ENCODE assay signal across 1 cellular context in genomic region chr11:655036-655726, GRCh38.
A peak's percentile ranks its signal among the peaks of the same experiment; 100 is the strongest.
TF ChIP-seq lines count a peak whose summit lies in the region.

No MANE protein-coding gene starts in this region.

TF ChIP-seq in HepG2, 621 proteins besides CTCF, POLR2A, EP300 and RAD21 (continued from another document and continues in another):
- TF ChIP-seq POGK (CRISPR knock-in tag; conservative IDR thresholded peaks at IDR 0.05) (no peak), SNAI1 (CRISPR knock-in tag; IDR thresholded peaks at IDR 0.05; ENCODE audit: borderline replicate concordance) (0 out of 2 replicates have a peak, but pooled peaks have one; percentile 69), ELF1 (CRISPR knock-in tag; IDR thresholded peaks at IDR 0.05) (no peak), RELA (CRISPR knock-in tag; IDR thresholded peaks at IDR 0.05) (no peak), MIER3 (CRISPR knock-in tag; IDR thresholded peaks at IDR 0.05; ENCODE audit: borderline replicate concordance) (no peak), GLMP (CRISPR knock-in tag; IDR thresholded peaks at IDR 0.05; ENCODE audit: borderline replicate concordance) (no peak), HNF4G (IDR thresholded peaks at IDR 0.05; ENCODE audit: borderline replicate concordance, low read depth, low read length) (no peak), HNF4G (CRISPR knock-in tag; IDR thresholded peaks at IDR 0.05; ENCODE audit: borderline replicate concordance, low read depth) (no peak), ZNF619 (CRISPR knock-in tag; IDR thresholded peaks at IDR 0.05) (no peak), TAF15 (IDR thresholded peaks at IDR 0.05; ENCODE audit: low read depth, low read length, poor library complexity, severe bottlenecking) (no peak), AGO2 (optimal IDR thresholded peaks at IDR 0.05; ENCODE audit: low read depth, low read length) (peak; percentile 43), ZNF12 (CRISPR knock-in tag; IDR thresholded peaks at IDR 0.05) (0 out of 2 replicates have a peak, but pooled peaks have one; percentile 36), ADNP (CRISPR knock-in tag; IDR thresholded peaks at IDR 0.05) (no peak), NR2F2 (IDR thresholded peaks at IDR 0.05; ENCODE audit: borderline replicate concordance, low read depth) (no peak), KDM2A (CRISPR knock-in tag; IDR thresholded peaks at IDR 0.05; ENCODE audit: borderline replicate concordance, low read depth) (peak; percentile 46; the same call in 1 of the 2 replicates), ZSCAN21 (CRISPR knock-in tag; IDR thresholded peaks at IDR 0.05; ENCODE audit: borderline replicate concordance) (peak; percentile 21; the same call in 1 of the 2 replicates), BORCS8-MEF2B (CRISPR knock-in tag; IDR thresholded peaks at IDR 0.05) (0 out of 2 replicates have a peak, but pooled peaks have one; percentile 34), ZFP90 (CRISPR knock-in tag; IDR thresholded peaks at IDR 0.05; ENCODE audit: borderline replicate concordance) (no peak), ZNF160 (CRISPR knock-in tag; IDR thresholded peaks at IDR 0.05) (no peak), ZBTB26 (CRISPR knock-in tag; IDR thresholded peaks at IDR 0.05; ENCODE audit: borderline replicate concordance) (no peak), USF2 (IDR thresholded peaks at IDR 0.05; ENCODE audit: low read depth, low read length) (no peak), USF2 (CRISPR knock-in tag; IDR thresholded peaks at IDR 0.05; ENCODE audit: borderline replicate concordance) (no peak), ZSCAN31 (CRISPR knock-in tag; IDR thresholded peaks at IDR 0.05; ENCODE audit: low read depth) (no peak), JUN (CRISPR knock-in tag; IDR thresholded peaks at IDR 0.05) (no peak), MAFK (conservative IDR thresholded peaks at IDR 0.05 in 1 of 2, IDR thresholded peaks at IDR 0.05 in 1 of 2; ENCODE audit: low read length in 2 of 2) (no peak), MED1 (CRISPR knock-in tag; IDR thresholded peaks at IDR 0.05) (peak; percentile 66), GMEB1 (CRISPR knock-in tag; IDR thresholded peaks at IDR 0.05; ENCODE audit: borderline replicate concordance) (no peak), ZNF703 (CRISPR knock-in tag; IDR thresholded peaks at IDR 0.05; ENCODE audit: borderline replicate concordance) (no peak), ZNF275 (CRISPR knock-in tag; IDR thresholded peaks at IDR 0.05; ENCODE audit: borderline replicate concordance) (no peak), SRSF1 (optimal IDR thresholded peaks at IDR 0.05; ENCODE audit: low read depth, low read length) (no peak), ZFP62 (CRISPR knock-in tag; IDR thresholded peaks at IDR 0.05) (no peak), PHF21A (CRISPR knock-in tag; IDR thresholded peaks at IDR 0.05) (0 out of 2 replicates have a peak, but pooled peaks have one; percentile 22), MXD4 (CRISPR knock-in tag; IDR thresholded peaks at IDR 0.05) (peak; percentile 71; the same call in 1 of the 2 replicates), GZF1 (CRISPR knock-in tag; IDR thresholded peaks at IDR 0.05) (no peak), ZNF513 (CRISPR knock-in tag; conservative IDR thresholded peaks at IDR 0.05) (no peak), KMT2A (CRISPR knock-in tag; IDR thresholded peaks at IDR 0.05) (0 out of 2 replicates have a peak, but pooled peaks have one; percentile 24)
- TF ChIP-seq, protein P1, sequence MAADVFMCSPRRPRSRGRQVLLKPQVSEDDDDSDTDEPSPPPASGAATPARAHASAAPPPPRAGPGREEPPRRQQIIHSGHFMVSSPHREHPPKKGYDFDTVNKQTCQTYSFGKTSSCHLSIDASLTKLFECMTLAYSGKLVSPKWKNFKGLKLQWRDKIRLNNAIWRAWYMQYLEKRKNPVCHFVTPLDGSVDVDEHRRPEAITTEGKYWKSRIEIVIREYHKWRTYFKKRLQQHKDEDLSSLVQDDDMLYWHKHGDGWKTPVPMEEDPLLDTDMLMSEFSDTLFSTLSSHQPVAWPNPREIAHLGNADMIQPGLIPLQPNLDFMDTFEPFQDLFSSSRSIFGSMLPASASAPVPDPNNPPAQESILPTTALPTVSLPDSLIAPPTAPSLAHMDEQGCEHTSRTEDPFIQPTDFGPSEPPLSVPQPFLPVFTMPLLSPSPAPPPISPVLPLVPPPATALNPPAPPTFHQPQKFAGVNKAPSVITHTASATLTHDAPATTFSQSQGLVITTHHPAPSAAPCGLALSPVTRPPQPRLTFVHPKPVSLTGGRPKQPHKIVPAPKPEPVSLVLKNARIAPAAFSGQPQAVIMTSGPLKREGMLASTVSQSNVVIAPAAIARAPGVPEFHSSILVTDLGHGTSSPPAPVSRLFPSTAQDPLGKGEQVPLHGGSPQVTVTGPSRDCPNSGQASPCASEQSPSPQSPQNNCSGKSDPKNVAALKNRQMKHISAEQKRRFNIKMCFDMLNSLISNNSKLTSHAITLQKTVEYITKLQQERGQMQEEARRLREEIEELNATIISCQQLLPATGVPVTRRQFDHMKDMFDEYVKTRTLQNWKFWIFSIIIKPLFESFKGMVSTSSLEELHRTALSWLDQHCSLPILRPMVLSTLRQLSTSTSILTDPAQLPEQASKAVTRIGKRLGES (CRISPR knock-in tag; IDR thresholded peaks at IDR 0.05; ENCODE audit: borderline replicate concordance), result no peak
- TF ChIP-seq, protein P2, sequence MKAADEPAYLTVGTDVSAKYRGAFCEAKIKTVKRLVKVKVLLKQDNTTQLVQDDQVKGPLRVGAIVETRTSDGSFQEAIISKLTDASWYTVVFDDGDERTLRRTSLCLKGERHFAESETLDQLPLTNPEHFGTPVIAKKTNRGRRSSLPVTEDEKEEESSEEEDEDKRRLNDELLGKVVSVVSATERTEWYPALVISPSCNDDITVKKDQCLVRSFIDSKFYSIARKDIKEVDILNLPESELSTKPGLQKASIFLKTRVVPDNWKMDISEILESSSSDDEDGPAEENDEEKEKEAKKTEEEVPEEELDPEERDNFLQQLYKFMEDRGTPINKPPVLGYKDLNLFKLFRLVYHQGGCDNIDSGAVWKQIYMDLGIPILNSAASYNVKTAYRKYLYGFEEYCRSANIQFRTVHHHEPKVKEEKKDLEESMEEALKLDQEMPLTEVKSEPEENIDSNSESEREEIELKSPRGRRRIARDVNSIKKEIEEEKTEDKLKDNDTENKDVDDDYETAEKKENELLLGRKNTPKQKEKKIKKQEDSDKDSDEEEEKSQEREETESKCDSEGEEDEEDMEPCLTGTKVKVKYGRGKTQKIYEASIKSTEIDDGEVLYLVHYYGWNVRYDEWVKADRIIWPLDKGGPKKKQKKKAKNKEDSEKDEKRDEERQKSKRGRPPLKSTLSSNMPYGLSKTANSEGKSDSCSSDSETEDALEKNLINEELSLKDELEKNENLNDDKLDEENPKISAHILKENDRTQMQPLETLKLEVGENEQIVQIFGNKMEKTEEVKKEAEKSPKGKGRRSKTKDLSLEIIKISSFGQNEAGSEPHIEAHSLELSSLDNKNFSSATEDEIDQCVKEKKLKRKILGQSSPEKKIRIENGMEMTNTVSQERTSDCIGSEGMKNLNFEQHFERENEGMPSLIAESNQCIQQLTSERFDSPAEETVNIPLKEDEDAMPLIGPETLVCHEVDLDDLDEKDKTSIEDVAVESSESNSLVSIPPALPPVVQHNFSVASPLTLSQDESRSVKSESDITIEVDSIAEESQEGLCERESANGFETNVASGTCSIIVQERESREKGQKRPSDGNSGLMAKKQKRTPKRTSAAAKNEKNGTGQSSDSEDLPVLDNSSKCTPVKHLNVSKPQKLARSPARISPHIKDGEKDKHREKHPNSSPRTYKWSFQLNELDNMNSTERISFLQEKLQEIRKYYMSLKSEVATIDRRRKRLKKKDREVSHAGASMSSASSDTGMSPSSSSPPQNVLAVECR (CRISPR knock-in tag; IDR thresholded peaks at IDR 0.05; ENCODE audit: borderline replicate concordance), result peak; percentile 71
- TF ChIP-seq, protein P3, sequence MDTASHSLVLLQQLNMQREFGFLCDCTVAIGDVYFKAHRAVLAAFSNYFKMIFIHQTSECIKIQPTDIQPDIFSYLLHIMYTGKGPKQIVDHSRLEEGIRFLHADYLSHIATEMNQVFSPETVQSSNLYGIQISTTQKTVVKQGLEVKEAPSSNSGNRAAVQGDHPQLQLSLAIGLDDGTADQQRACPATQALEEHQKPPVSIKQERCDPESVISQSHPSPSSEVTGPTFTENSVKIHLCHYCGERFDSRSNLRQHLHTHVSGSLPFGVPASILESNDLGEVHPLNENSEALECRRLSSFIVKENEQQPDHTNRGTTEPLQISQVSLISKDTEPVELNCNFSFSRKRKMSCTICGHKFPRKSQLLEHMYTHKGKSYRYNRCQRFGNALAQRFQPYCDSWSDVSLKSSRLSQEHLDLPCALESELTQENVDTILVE (CRISPR knock-in tag; IDR thresholded peaks at IDR 0.05), result no peak
- TF ChIP-seq, protein P4, sequence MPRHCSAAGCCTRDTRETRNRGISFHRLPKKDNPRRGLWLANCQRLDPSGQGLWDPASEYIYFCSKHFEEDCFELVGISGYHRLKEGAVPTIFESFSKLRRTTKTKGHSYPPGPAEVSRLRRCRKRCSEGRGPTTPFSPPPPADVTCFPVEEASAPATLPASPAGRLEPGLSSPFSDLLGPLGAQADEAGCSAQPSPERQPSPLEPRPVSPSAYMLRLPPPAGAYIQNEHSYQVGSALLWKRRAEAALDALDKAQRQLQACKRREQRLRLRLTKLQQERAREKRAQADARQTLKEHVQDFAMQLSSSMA (CRISPR knock-in tag; IDR thresholded peaks at IDR 0.05), result no peak
